27 cellular contexts compared by ENCODE assay signal in the genomic region with DNA sequence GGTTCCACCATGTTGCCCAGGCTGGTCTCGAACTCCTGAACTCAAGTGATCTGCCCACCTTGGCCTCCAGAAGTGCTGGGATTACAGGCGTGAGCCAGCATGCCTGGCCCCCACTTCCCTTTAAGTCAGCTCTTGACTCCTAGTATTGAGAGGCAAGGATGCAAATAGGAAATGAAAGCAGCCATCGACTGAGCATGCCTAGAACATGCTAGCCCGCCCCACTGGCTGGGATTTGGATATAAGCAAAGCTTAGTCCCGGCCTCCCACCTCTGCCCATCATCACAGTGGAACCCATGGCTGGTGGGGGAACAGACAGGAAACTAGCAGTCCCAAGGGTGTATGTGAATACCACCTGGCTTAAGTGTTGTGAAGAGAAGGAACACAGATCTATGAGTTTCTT. TPM values are rescaled to one million over a fixed set of nuclear protein-coding genes. Genes with fewer than 3 reads are reported as not detected.
DNase-seq lines count a peak whose midpoint lies in the region; ATAC-seq and TF ChIP-seq lines count a peak whose summit lies in the region.
"Had no signal": no experiment of that assay in that cellular context is flagged by ENCODE, and none has a peak within 500 bp of the region (broad histone marks: within the 10 kb centered on the region; RNA-seq: fewer than 3 reads in every experiment).

No MANE protein-coding gene starts in this region.

- H3K27me3 ChIP-seq in heart left ventricle, result no peaks in the 10 kb centered on the region
- H3K27me3 ChIP-seq: adrenal gland, esophagus squamous epithelium had no signal

- 58 to 69% (median 64%) methylated on average over 5 of the region's 5 CpGs for WGBS in heart left ventricle, 4 donors

- ATAC-seq in left cardiac atrium, result no peak
- no peak for ATAC-seq in heart left ventricle
- ATAC-seq: activated CD8-positive, alpha-beta T cell treated with anti-CD3 and anti-CD28 coated beads, Interleukin-2, amount 10 ng/mL, durations not matched to agents 7 days and 5 days; effector memory CD8-positive, alpha-beta T cell; gastroesophageal sphincter had no signal

- no peak for TF ChIP-seq POLR2A in heart left ventricle (IDR thresholded peaks at IDR 0.05)
- peak; percentile 26; the same call in 1 of the 2 replicates for TF ChIP-seq POLR2A in Raji (IDR thresholded peaks at IDR 0.05; ENCODE audit: insufficient read depth, low read depth, low read length)

- no peak overlapping the region for H3K27ac ChIP-seq in heart left ventricle
- H3K27ac ChIP-seq: adrenal gland, esophagus squamous epithelium, gastroesophageal sphincter, neutrophil, prostate gland had no signal

- intact Hi-C loops in left cardiac atrium (cut with DNase I) (no loop called here), heart left ventricle (cut with DNase I) (no loop called here)

- TF ChIP-seq CTCF in heart left ventricle (IDR thresholded peaks at IDR 0.05), result no peak

- in situ Hi-C loops in KBM-7 (cut with MboI; ENCODE audit: low pct_unique_long_range_greater_than_20kb, low sequenced_read_pairs), result no loop called here

- no peaks in the 10 kb centered on the region for H3K9me3 ChIP-seq in heart left ventricle
- H3K9me3 ChIP-seq: adrenal gland, esophagus squamous epithelium, gastroesophageal sphincter, neutrophil, prostate gland had no signal

- no peaks in the 10 kb centered on the region for H3K36me3 ChIP-seq in heart left ventricle
- H3K36me3 ChIP-seq: adrenal gland, esophagus squamous epithelium, gastroesophageal sphincter, neutrophil, prostate gland had no signal

- no peak overlapping the region for H3K4me3 ChIP-seq in heart left ventricle
- H3K4me3 ChIP-seq: adrenal gland, esophagus squamous epithelium, gastroesophageal sphincter, lung, prostate gland had no signal

- peaks cover 0 to 12% (median 3%) of the 10 kb centered on the region in 12 donors for H3K4me1 ChIP-seq in heart left ventricle
- H3K4me1 ChIP-seq: adrenal gland, esophagus squamous epithelium, gastroesophageal sphincter, prostate gland had no signal

- DNase-seq in left cardiac atrium (peak; percentile 10), heart left ventricle (no peak), KBM-7 (peak; percentile 18), NCI-H1417 (lab: John Stamatoyannopoulos, UW) (no peak), cortex of kidney (lab: John Stamatoyannopoulos, UW) (no peak), NCI-H1930 (lab: John Stamatoyannopoulos, UW) (no peak)
- DNase-seq: activated CD4-positive, alpha-beta T cell treated with anti-CD3 and anti-CD28 coated beads for 1 hour; activated CD8-positive, alpha-beta T cell treated with anti-CD3 and anti-CD28 coated beads, Interleukin-2, amount 10 ng/mL, durations not matched to agents 7 days and 5 days; activated gamma-delta T cell treated with Interleukin-2 at 50 U/mL for 16 hours; activated T-cell treated with anti-CD3 and anti-CD28 coated beads, Interleukin-2, amount 50 U/mL, for 1 hour; adrenal gland; CD8-positive, alpha-beta memory T cell; DMS79 treated with DMSO at 0.1 percent for 48 hours; effector memory CD8-positive, alpha-beta T cell; esophagus squamous epithelium; GOT3; MM.1S; NCI-H2029; NCI-H446; NK-92 treated with Interleukin-12 subunit alpha and Interleukin-12 subunit beta, amount 100 ng/mL, for 24 hours; SW 1271 had no signal

RNA-seq across cellular contexts. Expression of gene C1orf167, which starts 10.5 kb away (rescaled TPM):
- total RNA-seq in left cardiac atrium (1 to 10 TPM; 1.2 to 1.3 TPM), heart left ventricle (1 to 10 TPM; 1.5 to 7.6 (median 3.1) TPM)
- polyA plus RNA-seq in heart left ventricle, result 1 to 10 TPM; 4.1 to 4.9 TPM
- total RNA-seq: activated CD8-positive, alpha-beta T cell treated with anti-CD3 and anti-CD28 coated beads, Interleukin-2, amount 10 ng/mL, durations not matched to agents 7 days and 5 days; CD8-positive, alpha-beta memory T cell; kidney epithelial cell had no signal

RNA-seq across cellular contexts. Expression of gene MTHFR, which starts 33.3 kb away (rescaled TPM):
- total RNA-seq in left cardiac atrium (10 to 100 TPM; 40.1 to 64.3 TPM), heart left ventricle (10 to 100 TPM; 26.9 to 61.2 (median 38.1) TPM)
- polyA plus RNA-seq in heart left ventricle, result 10 to 100 TPM; 21.9 to 45.9 TPM

RNA-seq across cellular contexts. Expression of gene CLCN6, which starts 33.5 kb away (rescaled TPM):
- 10 to 100 TPM; 32.1 to 49.0 TPM for total RNA-seq in left cardiac atrium
- total RNA-seq in heart left ventricle, result 10 to 100 TPM; 11.6 to 21.5 (median 17.2) TPM
- polyA plus RNA-seq in heart left ventricle, result 10 to 100 TPM; 10.2 to 17.2 TPM

RNA-seq across cellular contexts. Expression of gene AGTRAP, which starts 36.5 kb away (rescaled TPM):
- 10 to 100 TPM; 25.4 to 25.7 TPM for total RNA-seq in left cardiac atrium
- 10 to 100 TPM; 11.8 to 36.7 (median 24.5) TPM for total RNA-seq in heart left ventricle
- polyA plus RNA-seq in heart left ventricle, result 100 to 1,000 TPM in 1 of 2 donors, 10 to 100 TPM in 1; 18.2 to 134 TPM

Comparison
In these comparisons a context has a peak if more than half of its experiments do, and no peak if none do; other contexts are left out.
1. DNase-seq: peak in left cardiac atrium (single experiment) and KBM-7 (single experiment); none in heart left ventricle (0 of 5), NCI-H1417 (0 of 3), cortex of kidney (single experiment) and NCI-H1930 (0 of 2).